Comparison of ENCODE assay signal across 32 cellular contexts in the genomic region with DNA sequence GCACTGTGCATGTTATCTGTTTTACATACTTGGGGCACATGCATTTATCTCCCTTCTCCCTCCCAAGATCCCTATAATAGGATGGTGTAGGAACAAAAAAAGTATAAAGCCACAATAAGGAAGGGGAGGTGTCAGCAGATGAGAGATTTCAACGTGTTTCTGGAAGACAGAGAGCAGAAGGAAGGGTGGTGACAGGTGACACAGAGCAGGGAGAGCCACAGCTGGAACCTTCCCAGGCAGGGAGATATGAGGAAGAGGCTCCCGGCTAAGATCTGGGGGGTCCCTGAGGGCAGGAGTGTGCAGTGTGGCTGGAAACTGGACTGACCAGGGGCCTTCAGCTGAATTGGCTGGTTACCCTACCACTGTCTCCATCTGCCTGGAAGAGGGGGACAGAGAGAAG.
"Had no signal": no experiment of that assay in that cellular context is flagged by ENCODE, and none has a peak within 500 bp of the region (broad histone marks: within the 10 kb centered on the region; RNA-seq: fewer than 3 reads in every experiment).

No MANE protein-coding gene starts in this region.

- H3K4me1 Mint-ChIP-seq: activated CD4-positive, alpha-beta T cell treated with anti-CD3 and anti-CD28 coated beads for 36 hours; activated naive CD8-positive, alpha-beta T cell treated with anti-CD3 and anti-CD28 coated beads for 36 hours; activated naive CD8-positive, alpha-beta T cell treated with anti-CD3 and anti-CD28 coated beads, Interleukin-2, amount 50 U/mL, for 24 hours had no signal

- ATAC-seq: activated CD4-positive, alpha-beta T cell treated with anti-CD3 and anti-CD28 coated beads for 36 hours; activated CD8-positive, alpha-beta memory T cell treated with anti-CD3 and anti-CD28 coated beads, Interleukin-2, amount 10 ng/mL, durations not matched to agents 7 days and 5 days; activated CD8-positive, alpha-beta T cell treated with anti-CD3 and anti-CD28 coated beads, Interleukin-2, amount 10 ng/mL, durations not matched to agents 7 days and 5 days; activated naive CD8-positive, alpha-beta T cell treated with anti-CD3 and anti-CD28 coated beads, Interleukin-2, amount 50 U/mL, for 24 hours; effector memory CD8-positive, alpha-beta T cell; foreskin keratinocyte; gastrocnemius medialis had no signal

- H3K9me3 ChIP-seq: adrenal gland, breast epithelium, esophagus muscularis mucosa, gastrocnemius medialis had no signal

- H3K27ac ChIP-seq: adrenal gland, breast epithelium, esophagus muscularis mucosa, foreskin keratinocyte, gastrocnemius medialis had no signal

- H3K27me3 Mint-ChIP-seq: activated CD4-positive, alpha-beta memory T cell treated with anti-CD3 and anti-CD28 coated beads for 36 hours; activated CD4-positive, alpha-beta T cell treated with anti-CD3 and anti-CD28 coated beads for 36 hours; activated CD4-positive, alpha-beta T cell treated with anti-CD3 and anti-CD28 coated beads, Interleukin-2, amount 10 ng/mL, durations not matched to agents 24 days and 14 days; activated naive CD8-positive, alpha-beta T cell treated with anti-CD3 and anti-CD28 coated beads for 36 hours; activated naive CD8-positive, alpha-beta T cell treated with anti-CD3 and anti-CD28 coated beads, Interleukin-2, amount 50 U/mL, for 24 hours; effector memory CD8-positive, alpha-beta T cell had no signal

- DNase-seq: activated CD4-positive, alpha-beta memory T cell treated with anti-CD3 and anti-CD28 coated beads for 36 hours; activated CD4-positive, alpha-beta T cell treated with anti-CD3 and anti-CD28 coated beads for 36 hours; activated CD4-positive, alpha-beta T cell treated with anti-CD3 and anti-CD28 coated beads, Interleukin-2, amount 10 ng/mL, durations not matched to agents 24 days and 14 days; activated CD4-positive, CD25-positive, alpha-beta regulatory T cell; activated CD4-positive, CD25-positive, alpha-beta regulatory T cell treated with anti-CD3 and anti-CD28 coated beads, Interleukin-2, amount 50 U/mL, for 72 hours; activated CD8-positive, alpha-beta memory T cell treated with anti-CD3 and anti-CD28 coated beads, Interleukin-2, amount 10 ng/mL, durations not matched to agents 7 days and 5 days; activated CD8-positive, alpha-beta memory T cell treated with anti-CD3 and anti-CD28 coated beads, Interleukin-2, amount 50 U/mL, for 4 hours; activated CD8-positive, alpha-beta T cell treated with anti-CD3 and anti-CD28 coated beads, Interleukin-2, amount 10 ng/mL, durations not matched to agents 7 days and 5 days; activated effector memory CD4-positive, alpha-beta T cell treated with anti-CD3 and anti-CD28 coated beads, Interleukin-2, amount 50 U/mL, for 16 hours; activated naive CD4-positive, alpha-beta T cell; activated naive CD4-positive, alpha-beta T cell treated with anti-CD3 and anti-CD28 coated beads, Interleukin-2, amount 50 U/mL, for 16 hours; activated naive CD8-positive, alpha-beta T cell treated with anti-CD3 and anti-CD28 coated beads for 36 hours; activated naive CD8-positive, alpha-beta T cell treated with anti-CD3 and anti-CD28 coated beads, Interleukin-2, amount 50 U/mL, for 24 hours; activated T-cell treated with anti-CD3 and anti-CD28 coated beads, Interleukin-2, amount 50 U/mL, for 1 hour; activated T-cell treated with anti-CD3 and anti-CD28 coated beads, Interleukin-2, amount 50 U/mL, for 48 hours; adrenal gland; amygdala; aorta; caudate nucleus; cortex of kidney; dermis blood vessel endothelial cell; effector CD4-positive, alpha-beta T cell; effector memory CD8-positive, alpha-beta T cell; erythroblast; foreskin keratinocyte; gastrocnemius medialis; T-helper 2 cell had no signal

- H3K27me3 ChIP-seq: esophagus muscularis mucosa, foreskin keratinocyte, gastrocnemius medialis had no signal

- H3K4me3 Mint-ChIP-seq: activated CD4-positive, alpha-beta memory T cell treated with anti-CD3 and anti-CD28 coated beads for 36 hours; activated CD4-positive, alpha-beta T cell treated with anti-CD3 and anti-CD28 coated beads for 36 hours; activated CD4-positive, alpha-beta T cell treated with anti-CD3 and anti-CD28 coated beads, Interleukin-2, amount 10 ng/mL, durations not matched to agents 24 days and 14 days; activated CD8-positive, alpha-beta memory T cell treated with anti-CD3 and anti-CD28 coated beads, Interleukin-2, amount 10 ng/mL, durations not matched to agents 7 days and 5 days; activated CD8-positive, alpha-beta T cell treated with anti-CD3 and anti-CD28 coated beads, Interleukin-2, amount 10 ng/mL, durations not matched to agents 7 days and 5 days; activated naive CD8-positive, alpha-beta T cell treated with anti-CD3 and anti-CD28 coated beads for 36 hours; activated naive CD8-positive, alpha-beta T cell treated with anti-CD3 and anti-CD28 coated beads, Interleukin-2, amount 50 U/mL, for 24 hours; activated T-helper 1 cell treated with anti-CD3 and anti-CD28 coated beads, Interleukin-12 subunit alpha, Interleukin-12 subunit beta, Interleukin-2, Interleukin-4 antibody, amounts not matched to agents 30 ng/mL and 10 ng/mL and 1 ng/mL, durations not matched to agents 14 hours and 24 hours and 36 hours; brain; effector memory CD8-positive, alpha-beta T cell had no signal

- H3K27ac Mint-ChIP-seq: activated CD4-positive, alpha-beta memory T cell treated with anti-CD3 and anti-CD28 coated beads for 36 hours; activated CD4-positive, alpha-beta T cell treated with anti-CD3 and anti-CD28 coated beads for 36 hours; activated CD4-positive, alpha-beta T cell treated with anti-CD3 and anti-CD28 coated beads, Interleukin-2, amount 10 ng/mL, durations not matched to agents 24 days and 14 days; activated CD8-positive, alpha-beta memory T cell treated with anti-CD3 and anti-CD28 coated beads, Interleukin-2, amount 10 ng/mL, durations not matched to agents 7 days and 5 days; activated CD8-positive, alpha-beta T cell treated with anti-CD3 and anti-CD28 coated beads, Interleukin-2, amount 10 ng/mL, durations not matched to agents 7 days and 5 days; activated naive CD8-positive, alpha-beta T cell treated with anti-CD3 and anti-CD28 coated beads for 36 hours; activated naive CD8-positive, alpha-beta T cell treated with anti-CD3 and anti-CD28 coated beads, Interleukin-2, amount 50 U/mL, for 24 hours; activated T-helper 1 cell treated with anti-CD3 and anti-CD28 coated beads, Interleukin-12 subunit alpha, Interleukin-12 subunit beta, Interleukin-2, Interleukin-4 antibody, amounts not matched to agents 30 ng/mL and 10 ng/mL and 1 ng/mL, durations not matched to agents 14 hours and 24 hours and 36 hours; activated T-helper 2 cell treated with anti-CD3 and anti-CD28 coated beads, Interferon-gamma antibody, Interleukin-2, Interleukin-4, amounts not matched to agents 10 μg/mL and 5 μg/mL and 100 μg/mL, durations not matched to agents 14 hours and 24 hours and 36 hours; effector memory CD8-positive, alpha-beta T cell had no signal

- H3K4me1 ChIP-seq: adrenal gland, breast epithelium, esophagus muscularis mucosa, foreskin keratinocyte, gastrocnemius medialis had no signal

- H3K9me3 Mint-ChIP-seq: activated CD4-positive, alpha-beta memory T cell treated with anti-CD3 and anti-CD28 coated beads for 36 hours; activated CD4-positive, alpha-beta T cell treated with anti-CD3 and anti-CD28 coated beads, Interleukin-2, amount 10 ng/mL, durations not matched to agents 24 days and 14 days; activated naive CD8-positive, alpha-beta T cell treated with anti-CD3 and anti-CD28 coated beads for 36 hours; activated naive CD8-positive, alpha-beta T cell treated with anti-CD3 and anti-CD28 coated beads, Interleukin-2, amount 50 U/mL, for 24 hours; activated T-helper 1 cell treated with anti-CD3 and anti-CD28 coated beads, Interleukin-12 subunit alpha, Interleukin-12 subunit beta, Interleukin-2, Interleukin-4 antibody, amounts not matched to agents 30 ng/mL and 10 ng/mL and 1 ng/mL, durations not matched to agents 14 hours and 24 hours and 36 hours; activated T-helper 2 cell treated with anti-CD3 and anti-CD28 coated beads, Interferon-gamma antibody, Interleukin-2, Interleukin-4, amounts not matched to agents 10 μg/mL and 5 μg/mL and 100 μg/mL, durations not matched to agents 14 hours and 24 hours and 36 hours; effector memory CD8-positive, alpha-beta T cell had no signal

- H3K36me3 Mint-ChIP-seq: activated CD4-positive, alpha-beta memory T cell treated with anti-CD3 and anti-CD28 coated beads for 36 hours; activated CD8-positive, alpha-beta memory T cell treated with anti-CD3 and anti-CD28 coated beads, Interleukin-2, amount 10 ng/mL, durations not matched to agents 7 days and 5 days; activated naive CD8-positive, alpha-beta T cell treated with anti-CD3 and anti-CD28 coated beads for 36 hours; brain had no signal

- H3K4me3 ChIP-seq: adrenal gland, breast epithelium, esophagus muscularis mucosa, gastrocnemius medialis had no signal
